16 cellular contexts compared by ENCODE assay signal in the genomic region with DNA sequence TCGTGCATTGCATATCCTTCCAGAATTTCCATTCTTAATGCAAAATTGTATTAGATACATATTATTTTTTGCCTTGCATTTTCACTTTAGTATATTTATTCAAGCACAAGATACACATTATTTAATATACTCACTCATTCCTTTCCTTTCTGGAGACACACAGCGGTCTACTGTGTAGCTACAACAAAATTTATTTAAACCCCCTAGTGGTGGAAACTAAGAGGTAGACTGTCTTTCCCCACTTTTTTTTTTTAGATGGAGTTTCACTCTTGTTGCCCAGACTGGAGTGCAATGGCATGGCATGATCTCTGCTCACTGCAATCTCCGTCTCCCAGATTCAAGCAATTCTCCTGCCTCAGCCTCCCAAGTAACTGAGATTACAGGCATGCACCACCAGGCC.
DNase-seq lines count a peak whose midpoint lies in the region; ATAC-seq, FAIRE-seq and TF ChIP-seq lines count a peak whose summit lies in the region.
"Had no signal": no experiment of that assay in that cellular context is flagged by ENCODE, and none has a peak within 500 bp of the region (broad histone marks: within the 10 kb centered on the region; RNA-seq: fewer than 3 reads in every experiment).

No MANE protein-coding gene starts in this region.

- FAIRE-seq in GM12878 (lab: Jason Lieb, UNC): no peak
- FAIRE-seq: urothelium cell line had no signal

- H3K4me3 ChIP-seq in GM12878: no peak overlapping the region
- H3K4me3 ChIP-seq in smooth muscle cell: no peak overlapping the region
- H3K4me3 ChIP-seq: cardiac muscle cell, SK-N-MC had no signal

- SMC1A ChIA-PET in GM12878 (lab: Charles Lee; ENCODE audit: uncharacterized antibody, unreplicated experiment): no interaction called here

- no peak overlapping the region for H2AFZ ChIP-seq in GM12878 (ENCODE audit: control insufficient read depth, low read depth, low read length)
- no peak overlapping the region for H2AFZ ChIP-seq in smooth muscle cell (ENCODE audit: low read depth)

- TF ChIP-seq EP300 in GM12878 (IDR thresholded peaks at IDR 0.05; ENCODE audit: borderline replicate concordance in 1 of 2, control insufficient read depth in 1 of 2, low read depth in 2 of 2, low read length in 2 of 2): no peak

- H4K20me1 ChIP-seq in GM12878 (ENCODE audit: control insufficient read depth, insufficient read depth) (no peaks in the 10 kb centered on the region), smooth muscle cell (ENCODE audit: low read depth) (no peaks in the 10 kb centered on the region)

- no peaks in the 10 kb centered on the region for H3F3A ChIP-seq in smooth muscle cell (ENCODE audit: low read depth)

- TF ChIP-seq POLR2A in GM12878 (IDR thresholded peaks at IDR 0.05; ENCODE audit: low read depth, low read length): no peak

- H3K4me2 ChIP-seq in GM12878 (ENCODE audit: control insufficient read depth, insufficient read depth): no peak overlapping the region
- H3K4me2 ChIP-seq in smooth muscle cell: no peak overlapping the region

- H3K27ac ChIP-seq in GM12878 (ENCODE audit: control insufficient read depth, insufficient read depth) (no peak overlapping the region), smooth muscle cell (ENCODE audit: low read depth) (no peak overlapping the region)
- H3K27ac ChIP-seq: cardiac muscle cell, SK-N-MC had no signal

- ATAC-seq in GM12878: peak; percentile 65
- no peak for ATAC-seq in GM19351 (IDR thresholded peaks at IDR 0.05; ENCODE audit: unreplicated experiment)
- ATAC-seq: activated CD4-positive, alpha-beta T cell treated with anti-CD3 and anti-CD28 coated beads for 36 hours; activated T-helper 17 cell treated with anti-CD3 and anti-CD28 coated beads, Interleukin-2, amount 50 U/mL, for 72 hours; stimulated activated effector memory CD8-positive, alpha-beta T cell treated with anti-CD3 and anti-CD28 coated beads, Interleukin-12 subunit alpha, Interleukin-12 subunit beta, amount 100 ng/mL, for 72 hours had no signal

- no peaks in the 10 kb centered on the region for H3K4me1 ChIP-seq in GM12878 (ENCODE audit: control insufficient read depth, insufficient read depth, low read length)
- H3K4me1 ChIP-seq in smooth muscle cell (ENCODE audit: low read depth): no peaks in the 10 kb centered on the region

- H3K9me3 ChIP-seq in GM12878 (replicated peaks; ENCODE audit: control insufficient read depth, insufficient read depth, low read length) (no peaks in the 10 kb centered on the region), smooth muscle cell (replicated peaks; ENCODE audit: low read depth) (no peaks in the 10 kb centered on the region)

- TF ChIP-seq CTCF in GM12878 (IDR thresholded peaks at IDR 0.05 in 2 of 3, conservative IDR thresholded peaks at IDR 0.05 in 1 of 3; ENCODE audit: control insufficient read depth in 2 of 3, extremely low read depth in 1 of 3, insufficient read depth in 1 of 3, low read depth in 3 of 3, low read length in 3 of 3) (0 out of 6 replicates have a peak, but pooled peaks of 2 of the 3 experiments have one; percentile 1 to 4), smooth muscle cell (IDR thresholded peaks at IDR 0.05; ENCODE audit: borderline replicate concordance, insufficient read depth, poor library complexity, severe bottlenecking) (peak; percentile 34)

- H3K27me3 ChIP-seq in GM12878 (replicated peaks in 1 of 2; ENCODE audit: control insufficient read depth in 2 of 2, insufficient read depth in 2 of 2, low read length in 1 of 2) (no peaks in the 10 kb centered on the region), smooth muscle cell (ENCODE audit: low read depth) (no peaks in the 10 kb centered on the region)
- H3K27me3 ChIP-seq: cardiac muscle cell had no signal

- no TSS peak for BruUV-seq in GM12878 (replicated peaks; lab: Mats Ljungman, UMichigan)

- POLR2A ChIA-PET in GM12878 (lab: Charles Lee): no interaction called here

- in situ Hi-C loops in GM12878 (cut with MboI): no loop called here

- DNase-seq in SIG-M5 treated with dmso at 0.1 percent for 504 hours (lab: John Stamatoyannopoulos, UW; ENCODE audit: unreplicated experiment) (peak; percentile 2), SIG-M5 (lab: John Stamatoyannopoulos, UW) (no peak), NAMALWA (ENCODE audit: low spot score) (peak; percentile 55), GM12878 (ENCODE audit: low read depth, low spot score) (no peak), smooth muscle cell (lab: John Stamatoyannopoulos, UW; ENCODE audit: unreplicated experiment) (no peak), HuH-7 (ENCODE audit: low spot score) (no peak), SK-N-DZ (ENCODE audit: low spot score) (no peak)
- DNase-seq: activated CD4-positive, alpha-beta T cell treated with anti-CD3 and anti-CD28 coated beads for 36 hours; erythroblast; stimulated activated CD4-positive, alpha-beta T cell treated with anti-CD3 and anti-CD28 coated beads, Interleukin-2, amount 100 ng/mL, for 24 hours had no signal

- 59% methylated on average over 3 of the region's 3 CpGs for WGBS in GM12878 (ENCODE audit: insufficient coverage, insufficient replicate concordance, low lambda C conversion rate, missing lambda C conversion rate)
- 56% methylated on average over 3 of the region's 3 CpGs for WGBS in smooth muscle cell (ENCODE audit: low lambda C conversion rate)

- CTCF ChIA-PET in GM12878 (lab: Yijun Ruan, JAX): no interaction called here

- H3K36me3 ChIP-seq in GM12878 (ENCODE audit: control insufficient read depth in 2 of 2, insufficient read depth in 2 of 2, low read length in 1 of 2) (no peaks in the 10 kb centered on the region), smooth muscle cell (ENCODE audit: low read depth) (no peaks in the 10 kb centered on the region)
- H3K36me3 ChIP-seq: cardiac muscle cell had no signal

- H3K79me2 ChIP-seq in GM12878 (ENCODE audit: control insufficient read depth, insufficient read depth, low read length): no peaks in the 10 kb centered on the region
- no peaks in the 10 kb centered on the region for H3K79me2 ChIP-seq in smooth muscle cell (ENCODE audit: low read depth)

- RAD21 ChIA-PET in GM12878 (lab: Charles Lee; ENCODE audit: unreplicated experiment): no interaction called here

- H3K9ac ChIP-seq in GM12878 (ENCODE audit: control insufficient read depth, insufficient read depth, low read length) (no peak overlapping the region), smooth muscle cell (ENCODE audit: low read depth) (no peak overlapping the region)

- intact Hi-C loops in GM12878 (cut with micrococcal nuclease; ENCODE audit: unreplicated experiment): no loop called here

- no peak for TF ChIP-seq RAD21 in GM12878 (IDR thresholded peaks at IDR 0.05; ENCODE audit: insufficient read depth, low read depth, low read length)

TF ChIP-seq in GM12878, 131 proteins besides CTCF, POLR2A, EP300 and RAD21:
- no peak for TF ChIP-seq ESRRA (IDR thresholded peaks at IDR 0.05; ENCODE audit: low read length)

Comparison
In these comparisons a context has a peak if more than half of its experiments do, and no peak if none do; other contexts are left out.
1. DNase-seq: peak in SIG-M5 treated with dmso at 0.1 percent for 504 hours (single experiment) and NAMALWA (single experiment); none in SIG-M5 (single experiment), GM12878 (single experiment), smooth muscle cell (single experiment), HuH-7 (single experiment) and SK-N-DZ (single experiment).